7 cellular contexts compared by ENCODE assay signal in the genomic region with DNA sequence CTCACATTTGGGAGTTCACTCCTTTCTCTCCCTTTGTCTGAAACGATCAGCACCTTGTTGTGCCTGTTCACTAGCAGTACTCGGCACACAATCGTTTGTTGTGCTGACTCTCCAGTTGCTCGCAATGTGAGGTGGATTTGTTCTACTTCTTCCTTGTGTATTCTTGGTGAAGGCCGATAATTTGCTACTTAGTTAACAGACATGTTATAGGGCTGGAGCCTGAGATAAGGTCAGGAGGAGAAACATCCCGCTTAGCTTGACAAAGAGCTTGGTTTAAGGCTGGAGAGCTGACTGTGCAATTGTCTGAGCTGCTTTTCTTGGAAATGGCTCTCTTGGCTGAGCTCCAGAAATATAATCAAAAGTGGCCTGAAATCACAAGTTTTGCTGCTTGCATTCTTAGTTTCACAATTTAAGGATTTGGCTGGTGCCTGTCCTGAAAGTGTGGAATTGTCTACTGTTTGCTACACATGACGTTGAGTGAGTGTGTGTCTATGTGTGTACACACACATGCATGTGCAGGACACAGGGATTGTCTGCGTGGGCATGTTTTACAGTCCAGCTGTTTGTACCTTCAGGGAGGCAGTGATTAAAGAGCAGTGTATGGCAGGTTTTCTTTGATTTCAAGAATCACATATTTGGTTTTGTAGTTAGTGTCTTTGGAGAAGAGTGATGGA.
DNase-seq lines count a peak whose midpoint lies in the region; ATAC-seq lines count a peak whose summit lies in the region.

No MANE protein-coding gene starts in this region.

- H3K79me2 ChIP-seq in mesendoderm (ENCODE audit: control insufficient read depth, insufficient read depth, low read length), result no peaks in the 10 kb centered on the region

- CTCF ChIA-PET in activated CD4-positive, alpha-beta memory T cell treated with anti-CD3 and anti-CD28 coated beads, Interleukin-2, amount 10 ng/mL, durations not matched to agents 7 days and 5 days (lab: Charles Lee), result interaction anchor here (0.6 to 4.6 kb wide), 16 partner anchors 9 to 337 kb away, joined by 3 to 70 read pairs (median 4); partner anchors contain the start of gene NEMF

- H2AK5ac ChIP-seq in mesendoderm (ENCODE audit: low read length), result no peak overlapping the region

- no peak overlapping the region for H3K56ac ChIP-seq in mesendoderm (ENCODE audit: low read length)

- no peaks in the 10 kb centered on the region for H3K27me3 ChIP-seq in mesendoderm (ENCODE audit: insufficient read depth, low read length, poor library complexity)

- H2BK15ac ChIP-seq in mesendoderm (replicated peaks; ENCODE audit: low read depth), result no peak overlapping the region

- no peaks in the 10 kb centered on the region for H3K27me3 Mint-ChIP-seq in activated CD4-positive, alpha-beta memory T cell treated with anti-CD3 and anti-CD28 coated beads, Interleukin-2, amount 10 ng/mL, durations not matched to agents 7 days and 5 days

- peaks cover 53% of the 10 kb centered on the region for H3K4me1 Mint-ChIP-seq in activated CD4-positive, alpha-beta memory T cell treated with anti-CD3 and anti-CD28 coated beads, Interleukin-2, amount 10 ng/mL, durations not matched to agents 7 days and 5 days

- H4K8ac ChIP-seq in mesendoderm (ENCODE audit: low read depth, low read length), result no peak overlapping the region

- H2BK5ac ChIP-seq in mesendoderm (ENCODE audit: low read length), result no peak overlapping the region

- no CpG with 5 or more reads among the region's 8 CpGs for WGBS in mesendoderm (ENCODE audit: extremely low coverage, insufficient coverage, low lambda C conversion rate)

- no peak overlapping the region for H2BK120ac ChIP-seq in mesendoderm (ENCODE audit: low read depth, low read length)

- H3K79me1 ChIP-seq in mesendoderm (ENCODE audit: low read length), result no peaks in the 10 kb centered on the region

- no peak overlapping the region for H4K5ac ChIP-seq in mesendoderm (ENCODE audit: low read length)

- DNase-seq in activated CD4-positive, alpha-beta memory T cell treated with anti-CD3 and anti-CD28 coated beads, Interleukin-2, amount 10 ng/mL, durations not matched to agents 7 days and 5 days, result peak; percentile 28
- DNase-seq in left ventricle myocardium superior, result no peak
- DNase-seq in stromal cell of bone marrow (ENCODE audit: low read depth), result peak; percentile 74
- DNase-seq in mesendoderm, result no peak
- DNase-seq in effector CD8-positive, alpha-beta T cell (lab: John Stamatoyannopoulos, UW), result no peak

- H3K4me3 ChIP-seq in mesendoderm (ENCODE audit: low read length), result no peak overlapping the region

- peak overlapping the region; percentile 98 for H3K27ac Mint-ChIP-seq in activated CD4-positive, alpha-beta memory T cell treated with anti-CD3 and anti-CD28 coated beads, Interleukin-2, amount 10 ng/mL, durations not matched to agents 7 days and 5 days

- H3K4me3 Mint-ChIP-seq in activated CD4-positive, alpha-beta memory T cell treated with anti-CD3 and anti-CD28 coated beads, Interleukin-2, amount 10 ng/mL, durations not matched to agents 7 days and 5 days, result peak overlapping the region; percentile 72

- no peak overlapping the region for H3K4me2 ChIP-seq in mesendoderm (ENCODE audit: low read length)

- no peak overlapping the region for H3K27ac ChIP-seq in mesendoderm (ENCODE audit: low read depth, low read length)

- ATAC-seq in GM19395 (IDR thresholded peaks at IDR 0.05; ENCODE audit: unreplicated experiment) (peak; percentile 25), HG03095 (IDR thresholded peaks at IDR 0.05; ENCODE audit: unreplicated experiment) (peak; percentile 14), left ventricle myocardium superior (peak; percentile 67)

- H3K18ac ChIP-seq in mesendoderm (ENCODE audit: low read length), result no peak overlapping the region

- H3K9me3 Mint-ChIP-seq in activated CD4-positive, alpha-beta memory T cell treated with anti-CD3 and anti-CD28 coated beads, Interleukin-2, amount 10 ng/mL, durations not matched to agents 7 days and 5 days, result no peaks in the 10 kb centered on the region

- intact Hi-C loops in left ventricle myocardium superior (cut with micrococcal nuclease), result no loop called here

- no peak overlapping the region for H3K9ac ChIP-seq in mesendoderm (ENCODE audit: low read length)

- H3K36me3 ChIP-seq in mesendoderm (ENCODE audit: control insufficient read depth, insufficient read depth, low read length), result no peaks in the 10 kb centered on the region

- H3K23ac ChIP-seq in mesendoderm (ENCODE audit: low read length), result no peak overlapping the region

- H3K4ac ChIP-seq in mesendoderm (ENCODE audit: low read depth, low read length), result no peak overlapping the region

- peaks cover 2% of the 10 kb centered on the region for H3K4me1 ChIP-seq in mesendoderm (ENCODE audit: control insufficient read depth, low read depth, low read length)

- POLR2A ChIA-PET in activated CD4-positive, alpha-beta memory T cell treated with anti-CD3 and anti-CD28 coated beads, Interleukin-2, amount 10 ng/mL, durations not matched to agents 7 days and 5 days (lab: Charles Lee), result interaction anchor here (0.8 to 11.5 kb wide), 30 partner anchors 8 to 392 kb away, joined by 3 to 630 read pairs (median 20); partner anchors contain the start of genes ARF6, KLHDC2, MGAT2 and NEMF

- H3K36me3 Mint-ChIP-seq in activated CD4-positive, alpha-beta memory T cell treated with anti-CD3 and anti-CD28 coated beads, Interleukin-2, amount 10 ng/mL, durations not matched to agents 7 days and 5 days (ENCODE audit: low read depth), result no peaks in the 10 kb centered on the region

Comparison
In these comparisons a context has a peak if more than half of its experiments do, and no peak if none do; other contexts are left out.
1. ATAC-seq: peak in every context shown above with its lines; median percentile 67 in left ventricle myocardium superior; 25 in GM19395; 14 in HG03095.
2. DNase-seq: peak in activated CD4-positive, alpha-beta memory T cell treated with anti-CD3 and anti-CD28 coated beads, Interleukin-2, amount 10 ng/mL, durations not matched to agents 7 days and 5 days (single experiment) and stromal cell of bone marrow (single experiment); none in left ventricle myocardium superior (single experiment), mesendoderm (single experiment) and effector CD8-positive, alpha-beta T cell (single experiment).